ENCODE assay signal across 1 cellular context in the genomic region with DNA sequence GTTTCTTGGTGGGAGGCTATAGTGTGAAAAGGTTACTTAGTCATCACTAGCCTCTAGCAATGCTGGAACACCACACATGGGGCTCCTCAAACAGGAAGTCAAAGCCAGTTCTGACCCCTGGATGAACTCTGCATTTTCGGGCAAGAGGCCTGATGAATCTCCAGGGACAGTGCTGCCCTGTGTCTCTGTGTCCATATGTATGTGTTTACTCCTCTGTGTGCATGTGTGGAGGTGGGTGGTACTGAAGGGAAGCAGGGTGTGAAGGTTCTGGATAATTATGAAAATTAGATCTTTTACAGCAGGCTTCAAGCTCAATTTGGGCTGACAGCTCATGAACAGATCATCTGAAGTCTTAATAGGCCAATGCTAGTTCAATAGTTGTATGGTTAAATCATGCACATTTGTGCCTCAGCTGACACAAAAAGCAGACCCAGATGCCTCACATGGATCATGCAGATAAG.
TF ChIP-seq lines count a peak whose summit lies in the region.

No MANE protein-coding gene starts in this region.

TF ChIP-seq in GM12878, 131 proteins besides CTCF, POLR2A, EP300 and RAD21 (continued from another document):
- no peak for TF ChIP-seq CHD1 (IDR thresholded peaks at IDR 0.05; ENCODE audit: low read depth, low read length)
- no peak for TF ChIP-seq MXI1 (IDR thresholded peaks at IDR 0.05; ENCODE audit: low read depth, low read length)
- TF ChIP-seq ZNF217 (IDR thresholded peaks at IDR 0.05), result no peak
- no peak for TF ChIP-seq NR2C1 (IDR thresholded peaks at IDR 0.05)
- peak in 1 of 2 experiments; percentile 59; a peak in 2 of 4 replicates for TF ChIP-seq IKZF2 (IDR thresholded peaks at IDR 0.05)
- TF ChIP-seq JUND (IDR thresholded peaks at IDR 0.05; ENCODE audit: low read depth, low read length), result 0 out of 2 replicates have a peak, but pooled peaks have one; percentile 10
- no peak for TF ChIP-seq TAF1 (IDR thresholded peaks at IDR 0.05; ENCODE audit: borderline replicate concordance, low read depth, low read length)
- peak; percentile 64 for TF ChIP-seq IKZF1 (conservative IDR thresholded peaks at IDR 0.05)
- TF ChIP-seq JUNB (IDR thresholded peaks at IDR 0.05), result no peak; the same call in 1 of the 2 replicates
- TF ChIP-seq ZZZ3 (IDR thresholded peaks at IDR 0.05; ENCODE audit: control insufficient read depth, insufficient read length, low read depth), result no peak
- TF ChIP-seq, protein P1, sequence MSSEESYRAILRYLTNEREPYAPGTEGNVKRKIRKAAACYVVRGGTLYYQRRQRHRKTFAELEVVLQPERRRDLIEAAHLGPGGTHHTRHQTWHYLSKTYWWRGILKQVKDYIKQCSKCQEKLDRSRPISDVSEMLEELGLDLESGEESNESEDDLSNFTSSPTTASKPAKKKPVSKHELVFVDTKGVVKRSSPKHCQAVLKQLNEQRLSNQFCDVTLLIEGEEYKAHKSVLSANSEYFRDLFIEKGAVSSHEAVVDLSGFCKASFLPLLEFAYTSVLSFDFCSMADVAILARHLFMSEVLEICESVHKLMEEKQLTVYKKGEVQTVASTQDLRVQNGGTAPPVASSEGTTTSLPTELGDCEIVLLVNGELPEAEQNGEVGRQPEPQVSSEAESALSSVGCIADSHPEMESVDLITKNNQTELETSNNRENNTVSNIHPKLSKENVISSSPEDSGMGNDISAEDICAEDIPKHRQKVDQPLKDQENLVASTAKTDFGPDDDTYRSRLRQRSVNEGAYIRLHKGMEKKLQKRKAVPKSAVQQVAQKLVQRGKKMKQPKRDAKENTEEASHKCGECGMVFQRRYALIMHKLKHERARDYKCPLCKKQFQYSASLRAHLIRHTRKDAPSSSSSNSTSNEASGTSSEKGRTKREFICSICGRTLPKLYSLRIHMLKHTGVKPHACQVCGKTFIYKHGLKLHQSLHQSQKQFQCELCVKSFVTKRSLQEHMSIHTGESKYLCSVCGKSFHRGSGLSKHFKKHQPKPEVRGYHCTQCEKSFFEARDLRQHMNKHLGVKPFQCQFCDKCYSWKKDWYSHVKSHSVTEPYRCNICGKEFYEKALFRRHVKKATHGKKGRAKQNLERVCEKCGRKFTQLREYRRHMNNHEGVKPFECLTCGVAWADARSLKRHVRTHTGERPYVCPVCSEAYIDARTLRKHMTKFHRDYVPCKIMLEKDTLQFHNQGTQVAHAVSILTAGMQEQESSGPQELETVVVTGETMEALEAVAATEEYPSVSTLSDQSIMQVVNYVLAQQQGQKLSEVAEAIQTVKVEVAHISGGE (CRISPR knock-in tag; IDR thresholded peaks at IDR 0.05), result no peak
- TF ChIP-seq, protein P2, sequence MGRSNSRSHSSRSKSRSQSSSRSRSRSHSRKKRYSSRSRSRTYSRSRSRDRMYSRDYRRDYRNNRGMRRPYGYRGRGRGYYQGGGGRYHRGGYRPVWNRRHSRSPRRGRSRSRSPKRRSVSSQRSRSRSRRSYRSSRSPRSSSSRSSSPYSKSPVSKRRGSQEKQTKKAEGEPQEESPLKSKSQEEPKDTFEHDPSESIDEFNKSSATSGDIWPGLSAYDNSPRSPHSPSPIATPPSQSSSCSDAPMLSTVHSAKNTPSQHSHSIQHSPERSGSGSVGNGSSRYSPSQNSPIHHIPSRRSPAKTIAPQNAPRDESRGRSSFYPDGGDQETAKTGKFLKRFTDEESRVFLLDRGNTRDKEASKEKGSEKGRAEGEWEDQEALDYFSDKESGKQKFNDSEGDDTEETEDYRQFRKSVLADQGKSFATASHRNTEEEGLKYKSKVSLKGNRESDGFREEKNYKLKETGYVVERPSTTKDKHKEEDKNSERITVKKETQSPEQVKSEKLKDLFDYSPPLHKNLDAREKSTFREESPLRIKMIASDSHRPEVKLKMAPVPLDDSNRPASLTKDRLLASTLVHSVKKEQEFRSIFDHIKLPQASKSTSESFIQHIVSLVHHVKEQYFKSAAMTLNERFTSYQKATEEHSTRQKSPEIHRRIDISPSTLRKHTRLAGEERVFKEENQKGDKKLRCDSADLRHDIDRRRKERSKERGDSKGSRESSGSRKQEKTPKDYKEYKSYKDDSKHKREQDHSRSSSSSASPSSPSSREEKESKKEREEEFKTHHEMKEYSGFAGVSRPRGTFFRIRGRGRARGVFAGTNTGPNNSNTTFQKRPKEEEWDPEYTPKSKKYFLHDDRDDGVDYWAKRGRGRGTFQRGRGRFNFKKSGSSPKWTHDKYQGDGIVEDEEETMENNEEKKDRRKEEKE (IDR thresholded peaks at IDR 0.05), result no peak
- TF ChIP-seq, protein P3, sequence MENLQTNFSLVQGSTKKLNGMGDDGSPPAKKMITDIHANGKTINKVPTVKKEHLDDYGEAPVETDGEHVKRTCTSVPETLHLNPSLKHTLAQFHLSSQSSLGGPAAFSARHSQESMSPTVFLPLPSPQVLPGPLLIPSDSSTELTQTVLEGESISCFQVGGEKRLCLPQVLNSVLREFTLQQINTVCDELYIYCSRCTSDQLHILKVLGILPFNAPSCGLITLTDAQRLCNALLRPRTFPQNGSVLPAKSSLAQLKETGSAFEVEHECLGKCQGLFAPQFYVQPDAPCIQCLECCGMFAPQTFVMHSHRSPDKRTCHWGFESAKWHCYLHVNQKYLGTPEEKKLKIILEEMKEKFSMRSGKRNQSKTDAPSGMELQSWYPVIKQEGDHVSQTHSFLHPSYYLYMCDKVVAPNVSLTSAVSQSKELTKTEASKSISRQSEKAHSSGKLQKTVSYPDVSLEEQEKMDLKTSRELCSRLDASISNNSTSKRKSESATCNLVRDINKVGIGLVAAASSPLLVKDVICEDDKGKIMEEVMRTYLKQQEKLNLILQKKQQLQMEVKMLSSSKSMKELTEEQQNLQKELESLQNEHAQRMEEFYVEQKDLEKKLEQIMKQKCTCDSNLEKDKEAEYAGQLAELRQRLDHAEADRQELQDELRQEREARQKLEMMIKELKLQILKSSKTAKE (IDR thresholded peaks at IDR 0.05; ENCODE audit: low read depth, poor library complexity, severe bottlenecking), result peak; percentile 32
- TF ChIP-seq YBX1 (IDR thresholded peaks at IDR 0.05), result no peak
- no peak for TF ChIP-seq POLR2AphosphoS5 (IDR thresholded peaks at IDR 0.05; ENCODE audit: low read length)
- TF ChIP-seq, protein P4, sequence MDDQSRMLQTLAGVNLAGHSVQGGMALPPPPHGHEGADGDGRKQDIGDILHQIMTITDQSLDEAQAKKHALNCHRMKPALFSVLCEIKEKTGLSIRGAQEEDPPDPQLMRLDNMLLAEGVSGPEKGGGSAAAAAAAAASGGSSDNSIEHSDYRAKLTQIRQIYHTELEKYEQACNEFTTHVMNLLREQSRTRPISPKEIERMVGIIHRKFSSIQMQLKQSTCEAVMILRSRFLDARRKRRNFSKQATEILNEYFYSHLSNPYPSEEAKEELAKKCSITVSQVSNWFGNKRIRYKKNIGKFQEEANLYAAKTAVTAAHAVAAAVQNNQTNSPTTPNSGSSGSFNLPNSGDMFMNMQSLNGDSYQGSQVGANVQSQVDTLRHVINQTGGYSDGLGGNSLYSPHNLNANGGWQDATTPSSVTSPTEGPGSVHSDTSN (IDR thresholded peaks at IDR 0.05; ENCODE audit: insufficient replicate concordance, low read depth, low read length), result no peak
- no peak for TF ChIP-seq SMAD1 (IDR thresholded peaks at IDR 0.05; ENCODE audit: low read depth, partially characterized antibody)
- TF ChIP-seq ATF7 (IDR thresholded peaks at IDR 0.05; ENCODE audit: low read depth), result peak; percentile 18; the same call in 1 of the 2 replicates
- TF ChIP-seq, protein P5, sequence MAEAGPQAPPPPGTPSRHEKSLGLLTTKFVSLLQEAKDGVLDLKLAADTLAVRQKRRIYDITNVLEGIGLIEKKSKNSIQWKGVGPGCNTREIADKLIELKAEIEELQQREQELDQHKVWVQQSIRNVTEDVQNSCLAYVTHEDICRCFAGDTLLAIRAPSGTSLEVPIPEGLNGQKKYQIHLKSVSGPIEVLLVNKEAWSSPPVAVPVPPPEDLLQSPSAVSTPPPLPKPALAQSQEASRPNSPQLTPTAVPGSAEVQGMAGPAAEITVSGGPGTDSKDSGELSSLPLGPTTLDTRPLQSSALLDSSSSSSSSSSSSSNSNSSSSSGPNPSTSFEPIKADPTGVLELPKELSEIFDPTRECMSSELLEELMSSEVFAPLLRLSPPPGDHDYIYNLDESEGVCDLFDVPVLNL (IDR thresholded peaks at IDR 0.05; ENCODE audit: low read depth, low read length), result no peak
- TF ChIP-seq, protein P6, sequence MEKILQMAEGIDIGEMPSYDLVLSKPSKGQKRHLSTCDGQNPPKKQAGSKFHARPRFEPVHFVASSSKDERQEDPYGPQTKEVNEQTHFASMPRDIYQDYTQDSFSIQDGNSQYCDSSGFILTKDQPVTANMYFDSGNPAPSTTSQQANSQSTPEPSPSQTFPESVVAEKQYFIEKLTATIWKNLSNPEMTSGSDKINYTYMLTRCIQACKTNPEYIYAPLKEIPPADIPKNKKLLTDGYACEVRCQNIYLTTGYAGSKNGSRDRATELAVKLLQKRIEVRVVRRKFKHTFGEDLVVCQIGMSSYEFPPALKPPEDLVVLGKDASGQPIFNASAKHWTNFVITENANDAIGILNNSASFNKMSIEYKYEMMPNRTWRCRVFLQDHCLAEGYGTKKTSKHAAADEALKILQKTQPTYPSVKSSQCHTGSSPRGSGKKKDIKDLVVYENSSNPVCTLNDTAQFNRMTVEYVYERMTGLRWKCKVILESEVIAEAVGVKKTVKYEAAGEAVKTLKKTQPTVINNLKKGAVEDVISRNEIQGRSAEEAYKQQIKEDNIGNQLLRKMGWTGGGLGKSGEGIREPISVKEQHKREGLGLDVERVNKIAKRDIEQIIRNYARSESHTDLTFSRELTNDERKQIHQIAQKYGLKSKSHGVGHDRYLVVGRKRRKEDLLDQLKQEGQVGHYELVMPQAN (conservative IDR thresholded peaks at IDR 0.05), result no peak
- no peak for TF ChIP-seq CEBPB (IDR thresholded peaks at IDR 0.05; ENCODE audit: borderline replicate concordance in 1 of 2, low read depth in 2 of 2, low read length in 2 of 2)
- no peak for TF ChIP-seq ZNF622 (IDR thresholded peaks at IDR 0.05)
